ENCODE assay signal across 18 cellular contexts in genomic region chr20:38968090-38968489, GRCh38.
"Had no signal": no experiment of that assay in that cellular context is flagged by ENCODE, and none has a peak within 500 bp of the region (broad histone marks: within the 10 kb centered on the region; RNA-seq: fewer than 3 reads in every experiment).

No MANE protein-coding gene starts in this region.

- H3K27me3 ChIP-seq: dorsolateral prefrontal cortex, ovary, tibial artery, upper lobe of right lung, vagina had no signal

- H3K4me2 ChIP-seq: smooth muscle cell had no signal

- H3K4me3 ChIP-seq: dorsolateral prefrontal cortex, ovary, smooth muscle cell, tibial artery, upper lobe of right lung, vagina had no signal

- H3K9me3 ChIP-seq: ovary, tibial artery, upper lobe of right lung, vagina had no signal

- H3K27ac ChIP-seq: ovary, tibial artery, upper lobe of right lung, vagina had no signal

- ATAC-seq: esophagus mucosa, natural killer cell, right cardiac atrium, upper lobe of right lung had no signal

- DNase-seq: cortex of kidney; dorsolateral prefrontal cortex; effector memory CD4-positive, alpha-beta T cell; foreskin fibroblast; head of caudate nucleus; hippocampal formation; kidney glomerular epithelial cell; mammary epithelial cell; natural killer cell; ovary; stimulated activated CD4-positive, alpha-beta T cell treated with anti-CD3 and anti-CD28 coated beads, Interleukin-2, amount 100 ng/mL, for 48 hours; stimulated activated naive CD4-positive, alpha-beta T cell treated with Interleukin-2 at 50 U/mL for 16 hours; tibial artery; upper lobe of right lung had no signal

- H3K36me3 ChIP-seq: ovary had no signal
